In genomic region chr12:49891476-49891875, GRCh38 we compare ENCODE assay signal across 31 cellular contexts. TPM values are rescaled to one million over a fixed set of nuclear protein-coding genes. Genes with fewer than 3 reads are reported as not detected.
"Had no signal": no experiment of that assay in that cellular context is flagged by ENCODE, and none has a peak within 500 bp of the region (broad histone marks: within the 10 kb centered on the region; RNA-seq: fewer than 3 reads in every experiment).

No MANE protein-coding gene starts in this region.

- H3K4me1 Mint-ChIP-seq: activated CD4-positive, alpha-beta T cell treated with anti-CD3 and anti-CD28 coated beads, Interleukin-2, amount 10 ng/mL, durations not matched to agents 24 days and 14 days; activated CD8-positive, alpha-beta memory T cell treated with anti-CD3 and anti-CD28 coated beads, Interleukin-2, amount 10 ng/mL, durations not matched to agents 7 days and 5 days; activated naive CD4-positive, alpha-beta T cell treated with anti-CD3 and anti-CD28 coated beads, Interleukin-2, amount 50 U/mL, for 24 hours had no signal

- H3K36me3 Mint-ChIP-seq: activated CD8-positive, alpha-beta memory T cell treated with anti-CD3 and anti-CD28 coated beads, Interleukin-2, amount 10 ng/mL, durations not matched to agents 7 days and 5 days; activated naive CD4-positive, alpha-beta T cell treated with anti-CD3 and anti-CD28 coated beads, Interleukin-2, amount 50 U/mL, for 24 hours had no signal

- H3K27me3 ChIP-seq: breast epithelium had no signal

- H3K4me1 ChIP-seq: SJSA1 had no signal

- H3K4me3 Mint-ChIP-seq: activated B cell treated with CpG ODN at 0.5 μM for 24 hours; activated CD4-positive, alpha-beta T cell treated with anti-CD3 and anti-CD28 coated beads, Interleukin-2, amount 10 ng/mL, durations not matched to agents 24 days and 14 days; activated CD8-positive, alpha-beta memory T cell treated with anti-CD3 and anti-CD28 coated beads, Interleukin-2, amount 10 ng/mL, durations not matched to agents 7 days and 5 days; activated naive CD4-positive, alpha-beta T cell treated with anti-CD3 and anti-CD28 coated beads, Interleukin-2, amount 50 U/mL, for 24 hours; activated T-cell treated with anti-CD3 and anti-CD28 coated beads, Interleukin-2, amount 50 U/mL, for 24 hours; activated T-helper 1 cell treated with anti-CD3 and anti-CD28 coated beads, Interleukin-12 subunit alpha, Interleukin-12 subunit beta, Interleukin-2, Interleukin-4 antibody, amounts not matched to agents 30 ng/mL and 10 ng/mL and 1 ng/mL, durations not matched to agents 14 hours and 24 hours and 36 hours; T-helper 17 cell had no signal

- H3K27me3 Mint-ChIP-seq: activated naive CD4-positive, alpha-beta T cell treated with anti-CD3 and anti-CD28 coated beads, Interleukin-2, amount 50 U/mL, for 24 hours had no signal

- H3K36me3 ChIP-seq: breast epithelium, SJSA1 had no signal

- H3K4me3 ChIP-seq: breast epithelium, K562, SJSA1 had no signal

- ATAC-seq: activated CD8-positive, alpha-beta memory T cell treated with anti-CD3 and anti-CD28 coated beads, Interleukin-2, amount 10 ng/mL, durations not matched to agents 7 days and 5 days; Panc1; SK-N-SH treated with all-trans-retinoic acid at 6 μM for 48 hours; T-helper 17 cell had no signal

- H3K9me3 Mint-ChIP-seq: activated B cell treated with CpG ODN at 0.5 μM for 24 hours; activated CD4-positive, alpha-beta T cell treated with anti-CD3 and anti-CD28 coated beads, Interleukin-2, amount 10 ng/mL, durations not matched to agents 24 days and 14 days; activated naive CD4-positive, alpha-beta T cell treated with anti-CD3 and anti-CD28 coated beads, Interleukin-2, amount 50 U/mL, for 24 hours; activated T-cell treated with anti-CD3 and anti-CD28 coated beads, Interleukin-2, amount 50 U/mL, for 24 hours; activated T-helper 1 cell treated with anti-CD3 and anti-CD28 coated beads, Interleukin-12 subunit alpha, Interleukin-12 subunit beta, Interleukin-2, Interleukin-4 antibody, amounts not matched to agents 30 ng/mL and 10 ng/mL and 1 ng/mL, durations not matched to agents 14 hours and 24 hours and 36 hours had no signal

- DNase-seq: activated B cell treated with CpG ODN at 0.5 μM for 24 hours; activated CD4-positive, alpha-beta T cell treated with anti-CD3 and anti-CD28 coated beads for 1 hour; activated CD4-positive, alpha-beta T cell treated with anti-CD3 and anti-CD28 coated beads, Interleukin-2, amount 10 ng/mL, durations not matched to agents 24 days and 14 days; activated CD4-positive, alpha-beta T cell treated with anti-CD3 and anti-CD28 coated beads, Interleukin-2, amount 50 U/mL, for 48 hours; activated CD8-positive, alpha-beta memory T cell treated with anti-CD3 and anti-CD28 coated beads, Interleukin-2, amount 10 ng/mL, durations not matched to agents 7 days and 5 days; activated effector memory CD4-positive, alpha-beta T cell treated with Interleukin-2 at 50 U/mL for 16 hours; activated naive CD4-positive, alpha-beta T cell; activated T-cell treated with anti-CD3 and anti-CD28 coated beads, Interleukin-2, amount 50 U/mL, for 24 hours; Karpas-422; MM.1S; NCI-H1105; NCI-H1436; NCI-H1694 treated with DMSO at 0.1 percent for 48 hours; NCI-H2029 treated with DMSO at 0.1 percent for 48 hours; NCI-H446; NCI-H526; NCI-H82; NK-92 treated with Interleukin-12 subunit alpha and Interleukin-12 subunit beta, amount 100 ng/mL, for 24 hours; OCI-M1; SHP77; T-helper 17 cell; T1000 had no signal

- H3K9me3 ChIP-seq: breast epithelium, SJSA1 had no signal

- H3K27ac Mint-ChIP-seq: activated B cell treated with CpG ODN at 0.5 μM for 24 hours; activated CD4-positive, alpha-beta T cell treated with anti-CD3 and anti-CD28 coated beads, Interleukin-2, amount 10 ng/mL, durations not matched to agents 24 days and 14 days; activated CD8-positive, alpha-beta memory T cell treated with anti-CD3 and anti-CD28 coated beads, Interleukin-2, amount 10 ng/mL, durations not matched to agents 7 days and 5 days; activated naive CD4-positive, alpha-beta T cell treated with anti-CD3 and anti-CD28 coated beads, Interleukin-2, amount 50 U/mL, for 24 hours; activated T-cell treated with anti-CD3 and anti-CD28 coated beads, Interleukin-2, amount 50 U/mL, for 24 hours; activated T-helper 1 cell treated with anti-CD3 and anti-CD28 coated beads, Interleukin-12 subunit alpha, Interleukin-12 subunit beta, Interleukin-2, Interleukin-4 antibody, amounts not matched to agents 30 ng/mL and 10 ng/mL and 1 ng/mL, durations not matched to agents 14 hours and 24 hours and 36 hours; T-helper 17 cell had no signal

- H3K27ac ChIP-seq: breast epithelium, RWPE1, SJSA1 had no signal

RNA-seq across cellular contexts. Expression of gene FAIM2, which starts 12.2 kb away (rescaled TPM):
- total RNA-seq: activated B cell treated with CpG ODN at 0.5 μM for 24 hours, K562, SJSA1 had no signal

RNA-seq across cellular contexts. Expression of gene AQP2, which starts 59.1 kb away (rescaled TPM):
- total RNA-seq: activated B cell treated with CpG ODN at 0.5 μM for 24 hours; activated CD4-positive, alpha-beta T cell treated with anti-CD3 and anti-CD28 coated beads, Interleukin-2, amount 10 ng/mL, durations not matched to agents 24 days and 14 days; activated CD8-positive, alpha-beta memory T cell treated with anti-CD3 and anti-CD28 coated beads, Interleukin-2, amount 10 ng/mL, durations not matched to agents 7 days and 5 days; activated T-helper 1 cell treated with anti-CD3 and anti-CD28 coated beads, Interleukin-12 subunit alpha, Interleukin-12 subunit beta, Interleukin-2, Interleukin-4 antibody, amounts not matched to agents 30 ng/mL and 10 ng/mL and 1 ng/mL, durations not matched to agents 14 hours and 24 hours and 36 hours; breast epithelium; K562; SJSA1; T-helper 17 cell had no signal
- polyA plus RNA-seq: aorta, K562 had no signal
